12 cellular contexts compared by ENCODE assay signal in the genomic region with DNA sequence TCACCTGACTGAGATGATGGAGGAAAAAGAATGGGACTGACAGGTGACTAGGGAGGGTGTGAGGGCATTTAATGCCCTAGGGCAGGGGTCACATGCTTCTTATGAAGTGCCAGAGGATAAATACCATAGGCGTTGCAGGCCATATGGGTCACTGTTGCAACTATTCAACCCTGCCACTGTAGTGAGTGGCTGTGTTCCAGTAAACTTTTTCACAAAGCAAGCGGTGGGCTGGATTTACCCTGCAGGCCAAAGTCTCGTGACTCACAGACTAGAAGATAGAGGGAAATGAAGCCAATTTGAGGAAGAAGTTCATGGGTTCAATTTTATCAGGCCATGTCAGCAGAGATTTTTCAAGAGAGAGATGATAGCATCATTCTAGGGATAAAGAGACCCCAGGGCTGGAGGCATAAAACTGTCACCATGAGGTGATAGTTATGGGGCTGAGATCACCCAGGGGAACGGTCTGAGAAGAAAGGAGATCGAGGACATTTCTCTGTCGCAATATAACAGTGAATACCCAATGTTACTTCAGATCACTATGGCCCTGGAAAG. TPM values are rescaled to one million over a fixed set of nuclear protein-coding genes. Genes with fewer than 3 reads are reported as not detected.
DNase-seq lines count a peak whose midpoint lies in the region; ATAC-seq, FAIRE-seq and TF ChIP-seq lines count a peak whose summit lies in the region.
"Had no signal": no experiment of that assay in that cellular context is flagged by ENCODE, and none has a peak within 500 bp of the region (broad histone marks: within the 10 kb centered on the region; RNA-seq: fewer than 3 reads in every experiment).

No MANE protein-coding gene starts in this region.

- no peaks in the 10 kb centered on the region for H3K9me3 ChIP-seq in endothelial cell of umbilical vein (replicated peaks; ENCODE audit: control insufficient read depth, insufficient read depth, low read length)
- no peaks in the 10 kb centered on the region for H3K9me3 ChIP-seq in naive thymus-derived CD4-positive, alpha-beta T cell (ENCODE audit: control insufficient read depth in 2 of 3, low read length in 3 of 3)

- H3K27me3 ChIP-seq in endothelial cell of umbilical vein (ENCODE audit: control insufficient read depth in 2 of 2, insufficient read depth in 2 of 2, low read length in 2 of 2) (no peaks in the 10 kb centered on the region), dorsolateral prefrontal cortex (no peaks in the 10 kb centered on the region)
- H3K27me3 ChIP-seq in naive thymus-derived CD4-positive, alpha-beta T cell (ENCODE audit: control insufficient read depth in 2 of 2, insufficient read depth in 2 of 2, low read length in 2 of 2), result no peaks in the 10 kb centered on the region

- H3K27me3 Mint-ChIP-seq in CD14-positive monocyte (ENCODE audit: low read depth in 3 of 3), result no peaks in the 10 kb centered on the region
- H3K27me3 Mint-ChIP-seq in naive thymus-derived CD4-positive, alpha-beta T cell, result no peaks in the 10 kb centered on the region
- H3K27me3 Mint-ChIP-seq: activated CD4-positive, alpha-beta memory T cell treated with anti-CD3 and anti-CD28 coated beads, Interleukin-2, amount 10 ng/mL, durations not matched to agents 7 days and 5 days had no signal

- dilution Hi-C loops in endothelial cell of umbilical vein (cut with MboI; ENCODE audit: extremely low pct_ligation_motif_present, low sequenced_read_pairs), result no loop called here

- H3K4me3 Mint-ChIP-seq in CD14-positive monocyte, result peak overlapping the region in 1 of 2 donors; percentile 33
- H3K4me3 Mint-ChIP-seq in naive thymus-derived CD4-positive, alpha-beta T cell, result peak overlapping the region in 1 of 10 donors; percentile 33
- H3K4me3 Mint-ChIP-seq: activated CD4-positive, alpha-beta memory T cell treated with anti-CD3 and anti-CD28 coated beads, Interleukin-2, amount 10 ng/mL, durations not matched to agents 7 days and 5 days had no signal

- FAIRE-seq in endothelial cell of umbilical vein (lab: Jason Lieb, UNC), result peak; percentile 78
- FAIRE-seq: keratinocyte had no signal

- no peak overlapping the region for H2AFZ ChIP-seq in endothelial cell of umbilical vein (ENCODE audit: low read depth, low read length)

- TF ChIP-seq CTCF in CD14-positive monocyte (IDR thresholded peaks at IDR 0.05) (no peak), endothelial cell of umbilical vein (IDR thresholded peaks at IDR 0.05; ENCODE audit: extremely low read depth in 1 of 2, insufficient read depth in 1 of 2, low read depth in 1 of 2, low read length in 2 of 2) (no peak), dorsolateral prefrontal cortex (IDR thresholded peaks at IDR 0.05 in 54 of 56, conservative IDR thresholded peaks at IDR 0.05 in 2 of 56; ENCODE audit: low read depth in 1 of 56, partially characterized antibody in 56 of 56) (no peak)

- no peak overlapping the region for H3K4me3 ChIP-seq in endothelial cell of umbilical vein (replicated peaks in 1 of 3; ENCODE audit: insufficient read depth in 1 of 3, low read depth in 1 of 3, low read length in 3 of 3)
- H3K4me3 ChIP-seq in naive thymus-derived CD4-positive, alpha-beta T cell (ENCODE audit: low read length), result no peak overlapping the region
- no peak overlapping the region for H3K4me3 ChIP-seq in dorsolateral prefrontal cortex

- peak overlapping the region; percentile 8 for H3K9ac ChIP-seq in endothelial cell of umbilical vein (replicated peaks; ENCODE audit: extremely low read depth, insufficient read depth, low read length)

- CTCF ChIA-PET in endothelial cell of umbilical vein (lab: Charles Lee), result no interaction called here
- CTCF ChIA-PET in naive thymus-derived CD4-positive, alpha-beta T cell (lab: Charles Lee), result no interaction called here

- DNase-seq in CD14-positive monocyte (ENCODE audit: low spot score) (peak; percentile 77), NOMO-1 (lab: John Stamatoyannopoulos, UW; ENCODE audit: unreplicated experiment in 2 of 2) (peak; percentile 68 to 92), endothelial cell of umbilical vein (ENCODE audit: low read depth, low spot score) (peak; percentile 66), dorsolateral prefrontal cortex (no peak), mesenteric fat pad (ENCODE audit: low spot score) (no peak)
- no peak for DNase-seq in naive thymus-derived CD4-positive, alpha-beta T cell
- DNase-seq: activated CD4-positive, alpha-beta memory T cell treated with anti-CD3 and anti-CD28 coated beads, Interleukin-2, amount 10 ng/mL, durations not matched to agents 7 days and 5 days; DMS153; NCI-H82 had no signal

- intact Hi-C loops in CD14-positive monocyte (cut with micrococcal nuclease), result no loop called here
- intact Hi-C loops in endothelial cell of umbilical vein (cut with micrococcal nuclease), result no loop called here
- intact Hi-C loops in naive thymus-derived CD4-positive, alpha-beta T cell (cut with micrococcal nuclease), result no loop called here
- intact Hi-C loops in dorsolateral prefrontal cortex (cut with DNase I), result no loop called here

- peaks cover 0 to 3% (median 0%) of the 10 kb centered on the region in 7 donors for H3K9me3 Mint-ChIP-seq in CD14-positive monocyte
- H3K9me3 Mint-ChIP-seq in naive thymus-derived CD4-positive, alpha-beta T cell, result no peaks in the 10 kb centered on the region
- H3K9me3 Mint-ChIP-seq: activated CD4-positive, alpha-beta memory T cell treated with anti-CD3 and anti-CD28 coated beads, Interleukin-2, amount 10 ng/mL, durations not matched to agents 7 days and 5 days had no signal

- H3K27ac ChIP-seq in endothelial cell of umbilical vein (ENCODE audit: insufficient read depth, low read depth, low read length) (peak overlapping the region; percentile 8), dorsolateral prefrontal cortex (peak overlapping the region in 6 of 59 donors; percentile 2 to 28 (median 16))
- H3K27ac ChIP-seq in naive thymus-derived CD4-positive, alpha-beta T cell (ENCODE audit: low read depth, low read length), result no peak overlapping the region

- H4K20me1 ChIP-seq in endothelial cell of umbilical vein (replicated peaks; ENCODE audit: control insufficient read depth, extremely low read depth, insufficient read depth, low read length), result peaks cover 2% of the 10 kb centered on the region

- H3K79me2 ChIP-seq in endothelial cell of umbilical vein (ENCODE audit: control insufficient read depth, insufficient read depth, low read length), result peaks cover 97% of the 10 kb centered on the region

- H3K4me1 ChIP-seq in endothelial cell of umbilical vein (ENCODE audit: control insufficient read depth, extremely low read depth, insufficient read depth, low read length), result peaks cover 37% of the 10 kb centered on the region
- H3K4me1 ChIP-seq in naive thymus-derived CD4-positive, alpha-beta T cell (ENCODE audit: control insufficient read depth in 2 of 2, insufficient read depth in 2 of 2, low read length in 2 of 2), result peaks cover 6 to 19% of the 10 kb centered on the region in 2 donors

- H3K4me2 ChIP-seq in endothelial cell of umbilical vein (ENCODE audit: insufficient read depth, low read length), result no peak overlapping the region

- peaks cover 0 to 3% of the 10 kb centered on the region in 2 experiments for H3K36me3 ChIP-seq in endothelial cell of umbilical vein (ENCODE audit: control insufficient read depth in 2 of 2, extremely low read depth in 1 of 2, insufficient read depth in 2 of 2, low read length in 2 of 2)
- peaks cover 0 to 7% (median 0%) of the 10 kb centered on the region in 3 experiments for H3K36me3 ChIP-seq in naive thymus-derived CD4-positive, alpha-beta T cell (ENCODE audit: control insufficient read depth in 2 of 3, insufficient read depth in 3 of 3, low read length in 3 of 3)

- POLR2A ChIA-PET in endothelial cell of umbilical vein (lab: Charles Lee), result no interaction called here
- POLR2A ChIA-PET in naive thymus-derived CD4-positive, alpha-beta T cell (lab: Charles Lee), result no interaction called here

- H3K9me1 ChIP-seq in endothelial cell of umbilical vein (replicated peaks; ENCODE audit: control insufficient read depth, extremely low read depth, insufficient read depth, low read length), result no peaks in the 10 kb centered on the region

- BruUV-seq in endothelial cell of umbilical vein (replicated peaks; lab: Mats Ljungman, UMichigan), result no TSS peak

- peaks cover 25 to 33% of the 10 kb centered on the region in 2 donors for H3K36me3 Mint-ChIP-seq in CD14-positive monocyte
- H3K36me3 Mint-ChIP-seq in naive thymus-derived CD4-positive, alpha-beta T cell, result peaks cover 0 to 21% (median 4%) of the 10 kb centered on the region in 5 donors

- H3K27ac Mint-ChIP-seq in CD14-positive monocyte, result peak overlapping the region; percentile 78 to 96 (median 91)
- H3K27ac Mint-ChIP-seq in naive thymus-derived CD4-positive, alpha-beta T cell, result peak overlapping the region in 3 of 9 donors; percentile 5 to 49 (median 44)
- H3K27ac Mint-ChIP-seq: activated CD4-positive, alpha-beta memory T cell treated with anti-CD3 and anti-CD28 coated beads, Interleukin-2, amount 10 ng/mL, durations not matched to agents 7 days and 5 days had no signal

- no peak for TF ChIP-seq POLR2A in endothelial cell of umbilical vein (IDR thresholded peaks at IDR 0.05; ENCODE audit: low read depth, low read length)

- peaks cover 71% of the 10 kb centered on the region for H3K4me1 Mint-ChIP-seq in CD14-positive monocyte
- H3K4me1 Mint-ChIP-seq in naive thymus-derived CD4-positive, alpha-beta T cell, result peaks cover 31 to 82% (median 66%) of the 10 kb centered on the region in 7 donors

- ATAC-seq in naive thymus-derived CD4-positive, alpha-beta T cell, result peak; percentile 72
- ATAC-seq in HG02571 (IDR thresholded peaks at IDR 0.05; ENCODE audit: unreplicated experiment) (no peak), GM19463 (IDR thresholded peaks at IDR 0.05; ENCODE audit: unreplicated experiment) (no peak)

TF ChIP-seq in endothelial cell of umbilical vein, 7 proteins besides CTCF, POLR2A, EP300 and RAD21 (continues in another document):
- TF ChIP-seq EZH2 (IDR thresholded peaks at IDR 0.05; ENCODE audit: borderline replicate concordance, low read depth, low read length, severe bottlenecking), result no peak
- TF ChIP-seq, protein P1, sequence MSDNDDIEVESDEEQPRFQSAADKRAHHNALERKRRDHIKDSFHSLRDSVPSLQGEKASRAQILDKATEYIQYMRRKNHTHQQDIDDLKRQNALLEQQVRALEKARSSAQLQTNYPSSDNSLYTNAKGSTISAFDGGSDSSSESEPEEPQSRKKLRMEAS (IDR thresholded peaks at IDR 0.05; ENCODE audit: insufficient read depth, insufficient read length), result no peak

RNA-seq across cellular contexts. Expression of a gene that starts 8.6 kb away (rescaled TPM):
- 10 to 100 TPM; 26.5 to 38.4 TPM for polyA plus RNA-seq in CD14-positive monocyte
- total RNA-seq in endothelial cell of umbilical vein, result 151 and 164 TPM in 2 replicates
- 63.1 and 65.8 TPM in 2 replicates for polyA plus RNA-seq in endothelial cell of umbilical vein
- 67.5 and 72.3 TPM in 2 replicates for polyA plus RNA-seq in endothelial cell of umbilical vein (2011; cell fraction: cytosol; rRNA removed)
- 155 and 157 TPM in 2 replicates for polyA plus RNA-seq in endothelial cell of umbilical vein (2011; cell fraction: nucleus; rRNA removed)
- polyA plus RNA-seq in endothelial cell of umbilical vein (2012), result 88.4 and 132 TPM in 2 replicates
- 119 and 130 TPM in 2 replicates for polyA minus RNA-seq in endothelial cell of umbilical vein
- polyA minus RNA-seq in endothelial cell of umbilical vein (2011; cell fraction: cytosol; rRNA and poly(A)+ RNA removed), result 27.0 TPM
- polyA minus RNA-seq in endothelial cell of umbilical vein (2011; cell fraction: nucleus; rRNA and poly(A)+ RNA removed), result 123 and 174 TPM in 2 replicates
- total RNA-seq in naive thymus-derived CD4-positive, alpha-beta T cell, result 10 to 100 TPM; 58.8 to 92.7 (median 70.6) TPM
- 10 to 100 TPM; 26.3 to 45.6 TPM for polyA plus RNA-seq in naive thymus-derived CD4-positive, alpha-beta T cell
- total RNA-seq in dorsolateral prefrontal cortex, result 10 to 100 TPM; 28.6 to 95.8 (median 54.2) TPM
- total RNA-seq in mesenteric fat pad, result 96.0 TPM

Comparison
In these comparisons a context has a peak if more than half of its experiments do, and no peak if none do; other contexts are left out.
1. DNase-seq: peak in CD14-positive monocyte (single experiment), NOMO-1 (2 of 2) and endothelial cell of umbilical vein (single experiment); none in naive thymus-derived CD4-positive, alpha-beta T cell (0 of 9), dorsolateral prefrontal cortex (0 of 10) and mesenteric fat pad (single experiment).